ENCODE assay signal across 8 cellular contexts in genomic region chr13:40116008-40116407, GRCh38.
DNase-seq lines count a peak whose midpoint lies in the region; ATAC-seq lines count a peak whose summit lies in the region.

No MANE protein-coding gene starts in this region.

- peaks cover 21% of the 10 kb centered on the region for H3K4me1 Mint-ChIP-seq in activated T-cell treated with anti-CD3 and anti-CD28 coated beads, Interleukin-2, amount 50 U/mL, for 4 hours (ENCODE audit: low read depth)

- H3K27me3 Mint-ChIP-seq in activated T-cell treated with anti-CD3 and anti-CD28 coated beads, Interleukin-2, amount 50 U/mL, for 4 hours (ENCODE audit: low read depth): no peaks in the 10 kb centered on the region

- no peak overlapping the region for H3K4me2 ChIP-seq in skeletal muscle satellite cell (ENCODE audit: low read length)

- peak; percentile 51 for DNase-seq in activated naive CD4-positive, alpha-beta T cell treated with Interleukin-2 at 50 U/mL for 16 hours
- no peak for DNase-seq in activated naive CD4-positive, alpha-beta T cell (lab: John Stamatoyannopoulos, UW)
- DNase-seq in HT1080 (ENCODE audit: low read depth) (peak; percentile 90), glomerular endothelial cell (ENCODE audit: extremely low read depth, low read depth, low spot score) (peak; percentile 99), SJCRH30 (no peak)
- peak; percentile 21 for DNase-seq in activated T-cell treated with anti-CD3 and anti-CD28 coated beads, Interleukin-2, amount 50 U/mL, for 4 hours

- H3K9me3 ChIP-seq in skeletal muscle satellite cell (replicated peaks; ENCODE audit: low read length): no peaks in the 10 kb centered on the region
- no peaks in the 10 kb centered on the region for H3K9me3 ChIP-seq in SJCRH30 (replicated peaks)

- no peak overlapping the region for H3K27ac ChIP-seq in SJCRH30

- H3K9me3 Mint-ChIP-seq in activated T-cell treated with anti-CD3 and anti-CD28 coated beads, Interleukin-2, amount 50 U/mL, for 4 hours: peaks cover 3% of the 10 kb centered on the region

- peak overlapping the region; percentile 72 for H3K9ac ChIP-seq in skeletal muscle satellite cell (ENCODE audit: low read depth, low read length)

- H3K36me3 ChIP-seq in skeletal muscle satellite cell (ENCODE audit: insufficient read depth, low read length) (no peaks in the 10 kb centered on the region), SJCRH30 (no peaks in the 10 kb centered on the region)

- no peaks in the 10 kb centered on the region for H3K36me3 Mint-ChIP-seq in activated T-cell treated with anti-CD3 and anti-CD28 coated beads, Interleukin-2, amount 50 U/mL, for 4 hours (ENCODE audit: insufficient read depth)

- H3K4me1 ChIP-seq in skeletal muscle satellite cell (ENCODE audit: control insufficient read depth, insufficient read depth, low read length): peaks cover 52% of the 10 kb centered on the region
- H3K4me1 ChIP-seq in SJCRH30: peaks cover 5% of the 10 kb centered on the region; the same call in 1 of the 2 replicates

- H3K4me3 ChIP-seq in skeletal muscle satellite cell (ENCODE audit: low read length) (no peak overlapping the region), SJCRH30 (no peak overlapping the region)

- H3K27me3 ChIP-seq in skeletal muscle satellite cell (ENCODE audit: control insufficient read depth, insufficient read depth, low read length) (no peaks in the 10 kb centered on the region), SJCRH30 (no peaks in the 10 kb centered on the region)

- ATAC-seq in activated T-cell treated with anti-CD3 and anti-CD28 coated beads, Interleukin-2, amount 50 U/mL, for 4 hours: peak; percentile 46 to 81
- no peak for ATAC-seq in GM21528 (IDR thresholded peaks at IDR 0.05; ENCODE audit: low FRiP score, unreplicated experiment)

- H3K4me3 Mint-ChIP-seq in activated T-cell treated with anti-CD3 and anti-CD28 coated beads, Interleukin-2, amount 50 U/mL, for 4 hours: no peak overlapping the region

Comparison
In these comparisons a context has a peak if more than half of its experiments do, and no peak if none do; other contexts are left out.
1. DNase-seq: peak in activated naive CD4-positive, alpha-beta T cell treated with Interleukin-2 at 50 U/mL for 16 hours (single experiment), HT1080 (single experiment), activated T-cell treated with anti-CD3 and anti-CD28 coated beads, Interleukin-2, amount 50 U/mL, for 4 hours (single experiment) and glomerular endothelial cell (single experiment); none in activated naive CD4-positive, alpha-beta T cell (0 of 4) and SJCRH30 (0 of 2).